31 cellular contexts compared by ENCODE assay signal in the genomic region with DNA sequence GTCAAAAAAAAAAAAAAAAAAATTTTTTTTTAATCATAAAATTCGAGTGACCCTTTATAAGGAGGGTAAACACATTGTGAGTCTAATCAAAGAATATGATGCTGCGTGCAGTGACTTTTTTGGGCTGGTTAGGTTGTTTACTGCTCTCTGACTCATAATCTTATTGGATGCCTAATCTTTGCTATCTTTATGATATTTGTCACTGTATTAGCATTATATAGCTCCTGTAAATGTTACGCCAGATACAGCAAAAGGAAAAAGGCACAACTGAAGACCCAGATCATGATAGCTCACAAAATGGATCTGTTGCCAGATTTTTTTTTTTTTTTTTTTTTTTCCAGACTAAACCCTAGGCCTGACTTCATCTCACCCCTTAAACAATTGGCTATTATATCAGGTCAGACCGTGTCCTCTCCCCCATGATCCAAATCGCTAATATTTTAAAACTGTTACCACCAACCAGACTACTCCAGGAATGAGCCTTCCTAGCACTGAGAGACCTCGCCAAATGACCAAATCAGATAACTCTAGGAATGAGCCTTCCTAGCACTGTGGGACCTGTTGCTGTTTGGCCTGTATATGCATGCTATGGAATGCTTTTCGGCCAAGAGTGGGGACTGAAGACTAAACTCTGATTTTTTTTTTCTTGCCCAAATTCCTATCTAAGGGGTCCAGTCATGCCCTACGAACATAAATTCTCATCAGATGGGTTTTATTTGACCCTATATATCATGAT.
"Had no signal": no experiment of that assay in that cellular context is flagged by ENCODE, and none has a peak within 500 bp of the region (broad histone marks: within the 10 kb centered on the region; RNA-seq: fewer than 3 reads in every experiment).

No MANE protein-coding gene starts in this region.

- H3K27ac Mint-ChIP-seq: activated CD4-positive, alpha-beta memory T cell treated with anti-CD3 and anti-CD28 coated beads for 36 hours; activated CD4-positive, alpha-beta T cell treated with anti-CD3 and anti-CD28 coated beads for 36 hours; activated naive CD4-positive, alpha-beta T cell treated with anti-CD3 and anti-CD28 coated beads for 36 hours; activated naive CD4-positive, alpha-beta T cell treated with anti-CD3 and anti-CD28 coated beads, Interleukin-2, amount 50 U/mL, for 72 hours; activated T-helper 1 cell treated with anti-CD3 and anti-CD28 coated beads, Interleukin-12 subunit alpha, Interleukin-12 subunit beta, Interleukin-2, Interleukin-4 antibody, amounts not matched to agents 30 ng/mL and 10 ng/mL and 1 ng/mL, durations not matched to agents 14 hours and 24 hours and 36 hours; brain had no signal

- H3K27me3 ChIP-seq: MG63, SJCRH30 had no signal

- H3K27me3 Mint-ChIP-seq: activated CD4-positive, alpha-beta memory T cell treated with anti-CD3 and anti-CD28 coated beads for 36 hours; activated CD4-positive, alpha-beta T cell treated with anti-CD3 and anti-CD28 coated beads for 36 hours; brain had no signal

- H3K36me3 ChIP-seq: MG63, SJCRH30 had no signal

- DNase-seq: activated CD4-positive, alpha-beta memory T cell treated with anti-CD3 and anti-CD28 coated beads for 36 hours; activated CD4-positive, alpha-beta T cell treated with anti-CD3 and anti-CD28 coated beads for 36 hours; activated CD4-positive, alpha-beta T cell treated with anti-CD3 and anti-CD28 coated beads, Interleukin-2, amount 50 U/mL, for 1 hour; activated CD8-positive, alpha-beta memory T cell treated with anti-CD3 and anti-CD28 coated beads, Interleukin-2, amount 50 U/mL, for 4 hours; activated gamma-delta T cell treated with Interleukin-2 at 50 U/mL for 16 hours; activated naive CD4-positive, alpha-beta T cell treated with anti-CD3 and anti-CD28 coated beads for 36 hours; activated T-cell treated with anti-CD3 and anti-CD28 coated beads for 4 hours; activated T-cell treated with anti-CD3 and anti-CD28 coated beads, Interleukin-2, amount 50 U/mL, for 4 hours; anterior cingulate cortex; caudate nucleus; cerebellar nuclear complex; MG63; NCI-H1048; NCI-H146; NCI-H187; NCI-H2029 treated with DMSO at 0.1 percent for 48 hours; NCI-H2107; NCI-H2171; NCI-H510A; NCI-H526; NCI-H748 treated with DMSO at 0.1 percent for 48 hours; NK-92 treated with Interleukin-12 subunit alpha and Interleukin-12 subunit beta, amount 100 ng/mL, for 24 hours; SHP77; SJCRH30; T1000 had no signal

- ATAC-seq: activated CD4-positive, alpha-beta T cell treated with anti-CD3 and anti-CD28 coated beads for 36 hours; activated CD4-positive, CD25-positive, alpha-beta regulatory T cell treated with anti-CD3 and anti-CD28 coated beads, Interleukin-2, amount 50 U/mL, for 24 hours; activated naive CD4-positive, alpha-beta T cell treated with anti-CD3 and anti-CD28 coated beads, Interleukin-2, amount 50 U/mL, for 72 hours; activated T-cell treated with anti-CD3 and anti-CD28 coated beads, Interleukin-2, amount 50 U/mL, for 4 hours had no signal

- H3K4me2 ChIP-seq: PC-9 had no signal

- H3K4me1 Mint-ChIP-seq: activated CD4-positive, alpha-beta T cell treated with anti-CD3 and anti-CD28 coated beads for 36 hours had no signal

- H3K4me1 ChIP-seq: SJCRH30 had no signal

- H3K4me3 Mint-ChIP-seq: activated CD4-positive, alpha-beta memory T cell treated with anti-CD3 and anti-CD28 coated beads for 36 hours; activated CD4-positive, alpha-beta T cell treated with anti-CD3 and anti-CD28 coated beads for 36 hours; activated naive CD4-positive, alpha-beta T cell treated with anti-CD3 and anti-CD28 coated beads for 36 hours; activated T-cell treated with anti-CD3 and anti-CD28 coated beads, Interleukin-2, amount 50 U/mL, for 4 hours; activated T-helper 1 cell treated with anti-CD3 and anti-CD28 coated beads, Interleukin-12 subunit alpha, Interleukin-12 subunit beta, Interleukin-2, Interleukin-4 antibody, amounts not matched to agents 30 ng/mL and 10 ng/mL and 1 ng/mL, durations not matched to agents 14 hours and 24 hours and 36 hours; brain had no signal

- H3K36me3 Mint-ChIP-seq: activated CD4-positive, alpha-beta memory T cell treated with anti-CD3 and anti-CD28 coated beads for 36 hours; activated naive CD4-positive, alpha-beta T cell treated with anti-CD3 and anti-CD28 coated beads, Interleukin-2, amount 50 U/mL, for 72 hours; brain had no signal

- H3K27ac ChIP-seq: PC-9, SJCRH30, SK-N-MC had no signal

- H3K9me3 Mint-ChIP-seq: activated CD4-positive, alpha-beta memory T cell treated with anti-CD3 and anti-CD28 coated beads for 36 hours; activated naive CD4-positive, alpha-beta T cell treated with anti-CD3 and anti-CD28 coated beads for 36 hours had no signal

- H3K4me3 ChIP-seq: MG63, PC-9, SJCRH30, SK-N-MC had no signal
